In the genomic region with DNA sequence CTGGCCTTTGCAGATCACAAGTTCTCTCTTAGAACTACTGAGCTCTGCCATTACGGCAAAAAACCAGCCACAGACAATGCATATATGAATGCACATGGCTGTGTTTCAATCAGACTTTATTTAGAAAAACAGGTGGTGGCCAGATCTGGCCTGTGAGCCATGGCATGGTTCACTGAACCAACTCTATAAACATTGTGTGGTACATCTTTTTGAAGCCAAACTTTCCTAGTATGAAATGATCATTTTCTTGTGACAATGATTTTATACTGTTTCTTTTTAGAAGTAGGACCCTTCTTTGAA, we compare ENCODE assay signal across 1 cellular context.
TF ChIP-seq lines count a peak whose summit lies in the region.

No MANE protein-coding gene starts in this region.

TF ChIP-seq in GM23338, 12 proteins besides CTCF, POLR2A, EP300 and RAD21 (continued from another document):
- TF ChIP-seq, protein P1, sequence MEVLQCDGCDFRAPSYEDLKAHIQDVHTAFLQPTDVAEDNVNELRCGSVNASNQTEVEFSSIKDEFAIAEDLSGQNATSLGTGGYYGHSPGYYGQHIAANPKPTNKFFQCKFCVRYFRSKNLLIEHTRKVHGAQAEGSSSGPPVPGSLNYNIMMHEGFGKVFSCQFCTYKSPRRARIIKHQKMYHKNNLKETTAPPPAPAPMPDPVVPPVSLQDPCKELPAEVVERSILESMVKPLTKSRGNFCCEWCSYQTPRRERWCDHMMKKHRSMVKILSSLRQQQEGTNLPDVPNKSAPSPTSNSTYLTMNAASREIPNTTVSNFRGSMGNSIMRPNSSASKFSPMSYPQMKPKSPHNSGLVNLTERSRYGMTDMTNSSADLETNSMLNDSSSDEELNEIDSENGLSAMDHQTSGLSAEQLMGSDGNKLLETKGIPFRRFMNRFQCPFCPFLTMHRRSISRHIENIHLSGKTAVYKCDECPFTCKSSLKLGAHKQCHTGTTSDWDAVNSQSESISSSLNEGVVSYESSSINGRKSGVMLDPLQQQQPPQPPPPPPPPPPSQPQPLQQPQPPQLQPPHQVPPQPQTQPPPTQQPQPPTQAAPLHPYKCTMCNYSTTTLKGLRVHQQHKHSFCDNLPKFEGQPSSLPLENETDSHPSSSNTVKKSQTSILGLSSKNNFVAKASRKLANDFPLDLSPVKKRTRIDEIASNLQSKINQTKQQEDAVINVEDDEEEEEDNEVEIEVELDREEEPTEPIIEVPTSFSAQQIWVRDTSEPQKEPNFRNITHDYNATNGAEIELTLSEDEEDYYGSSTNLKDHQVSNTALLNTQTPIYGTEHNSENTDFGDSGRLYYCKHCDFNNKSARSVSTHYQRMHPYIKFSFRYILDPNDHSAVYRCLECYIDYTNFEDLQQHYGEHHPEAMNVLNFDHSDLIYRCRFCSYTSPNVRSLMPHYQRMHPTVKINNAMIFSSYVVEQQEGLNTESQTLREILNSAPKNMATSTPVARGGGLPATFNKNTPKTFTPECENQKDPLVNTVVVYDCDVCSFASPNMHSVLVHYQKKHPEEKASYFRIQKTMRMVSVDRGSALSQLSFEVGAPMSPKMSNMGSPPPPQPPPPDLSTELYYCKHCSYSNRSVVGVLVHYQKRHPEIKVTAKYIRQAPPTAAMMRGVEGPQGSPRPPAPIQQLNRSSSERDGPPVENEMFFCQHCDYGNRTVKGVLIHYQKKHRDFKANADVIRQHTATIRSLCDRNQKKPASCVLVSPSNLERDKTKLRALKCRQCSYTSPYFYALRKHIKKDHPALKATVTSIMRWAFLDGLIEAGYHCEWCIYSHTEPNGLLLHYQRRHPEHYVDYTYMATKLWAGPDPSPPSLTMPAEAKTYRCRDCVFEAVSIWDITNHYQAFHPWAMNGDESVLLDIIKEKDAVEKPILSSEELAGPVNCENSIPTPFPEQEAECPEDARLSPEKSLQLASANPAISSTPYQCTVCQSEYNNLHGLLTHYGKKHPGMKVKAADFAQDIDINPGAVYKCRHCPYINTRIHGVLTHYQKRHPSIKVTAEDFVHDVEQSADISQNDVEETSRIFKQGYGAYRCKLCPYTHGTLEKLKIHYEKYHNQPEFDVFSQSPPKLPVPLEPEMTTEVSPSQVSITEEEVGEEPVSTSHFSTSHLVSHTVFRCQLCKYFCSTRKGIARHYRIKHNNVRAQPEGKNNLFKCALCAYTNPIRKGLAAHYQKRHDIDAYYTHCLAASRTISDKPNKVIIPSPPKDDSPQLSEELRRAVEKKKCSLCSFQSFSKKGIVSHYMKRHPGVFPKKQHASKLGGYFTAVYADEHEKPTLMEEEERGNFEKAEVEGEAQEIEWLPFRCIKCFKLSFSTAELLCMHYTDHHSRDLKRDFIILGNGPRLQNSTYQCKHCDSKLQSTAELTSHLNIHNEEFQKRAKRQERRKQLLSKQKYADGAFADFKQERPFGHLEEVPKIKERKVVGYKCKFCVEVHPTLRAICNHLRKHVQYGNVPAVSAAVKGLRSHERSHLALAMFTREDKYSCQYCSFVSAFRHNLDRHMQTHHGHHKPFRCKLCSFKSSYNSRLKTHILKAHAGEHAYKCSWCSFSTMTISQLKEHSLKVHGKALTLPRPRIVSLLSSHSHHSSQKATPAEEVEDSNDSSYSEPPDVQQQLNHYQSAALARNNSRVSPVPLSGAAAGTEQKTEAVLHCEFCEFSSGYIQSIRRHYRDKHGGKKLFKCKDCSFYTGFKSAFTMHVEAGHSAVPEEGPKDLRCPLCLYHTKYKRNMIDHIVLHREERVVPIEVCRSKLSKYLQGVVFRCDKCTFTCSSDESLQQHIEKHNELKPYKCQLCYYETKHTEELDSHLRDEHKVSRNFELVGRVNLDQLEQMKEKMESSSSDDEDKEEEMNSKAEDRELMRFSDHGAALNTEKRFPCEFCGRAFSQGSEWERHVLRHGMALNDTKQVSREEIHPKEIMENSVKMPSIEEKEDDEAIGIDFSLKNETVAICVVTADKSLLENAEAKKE (CRISPR knock-in tag; IDR thresholded peaks at IDR 0.05), result no peak
- TF ChIP-seq POLR2AphosphoS5 (IDR thresholded peaks at IDR 0.05; ENCODE audit: low read depth) (no peak), EZH2 (IDR thresholded peaks at IDR 0.05; ENCODE audit: low read depth, unreplicated experiment) (no peak), ZNF114 (CRISPR knock-in tag; IDR thresholded peaks at IDR 0.05) (no peak), ZNF331 (CRISPR knock-in tag; IDR thresholded peaks at IDR 0.05; ENCODE audit: low read depth) (no peak)
